In the genomic region with DNA sequence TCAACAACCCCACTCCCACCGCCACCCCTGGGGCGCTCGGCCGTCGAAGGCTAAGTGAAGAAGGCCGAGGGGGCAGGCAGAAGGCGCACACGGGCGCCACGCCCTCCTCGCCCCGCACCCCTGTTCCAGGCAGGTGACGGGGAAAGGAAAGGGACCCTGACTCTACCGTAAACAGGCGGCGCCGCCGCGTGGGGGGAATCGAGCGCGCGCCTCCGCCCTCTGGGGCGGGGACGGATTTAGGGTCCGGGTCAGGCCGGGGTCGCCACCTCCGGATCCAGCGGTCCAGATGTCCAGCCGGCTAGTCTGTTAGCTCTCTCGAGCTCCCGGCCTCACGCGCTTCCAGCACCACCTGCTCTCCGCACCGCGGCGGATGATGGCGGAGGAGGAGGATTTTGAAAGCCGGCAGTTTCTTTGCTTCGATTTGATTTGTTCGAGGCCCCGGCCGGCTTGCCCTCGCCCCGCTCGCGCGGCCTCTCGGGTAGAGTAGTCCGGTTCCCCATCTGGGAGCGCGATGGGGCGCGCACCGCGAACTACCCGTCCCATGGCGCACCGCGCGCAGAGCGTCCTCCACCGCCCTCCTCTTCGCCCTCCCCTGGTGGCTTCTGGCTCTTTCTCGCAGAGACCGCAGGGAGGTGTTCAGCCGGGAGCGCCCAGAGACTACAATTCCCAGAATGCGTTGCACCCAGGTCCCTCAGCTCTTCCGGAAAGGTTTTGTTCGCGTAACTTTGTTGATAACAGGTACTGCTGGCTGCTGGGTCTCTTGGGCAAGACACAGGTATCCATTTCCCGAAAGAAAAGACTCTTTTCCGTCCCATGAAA, we compare ENCODE assay signal across 8 cellular contexts. TPM values are rescaled to one million over a fixed set of nuclear protein-coding genes. Genes with fewer than 3 reads are reported as not detected.
A peak's percentile ranks its signal among the peaks of the same experiment; 100 is the strongest.
DNase-seq lines count a peak whose midpoint lies in the region; ATAC-seq, FAIRE-seq and TF ChIP-seq lines count a peak whose summit lies in the region.

A gene with protein sequence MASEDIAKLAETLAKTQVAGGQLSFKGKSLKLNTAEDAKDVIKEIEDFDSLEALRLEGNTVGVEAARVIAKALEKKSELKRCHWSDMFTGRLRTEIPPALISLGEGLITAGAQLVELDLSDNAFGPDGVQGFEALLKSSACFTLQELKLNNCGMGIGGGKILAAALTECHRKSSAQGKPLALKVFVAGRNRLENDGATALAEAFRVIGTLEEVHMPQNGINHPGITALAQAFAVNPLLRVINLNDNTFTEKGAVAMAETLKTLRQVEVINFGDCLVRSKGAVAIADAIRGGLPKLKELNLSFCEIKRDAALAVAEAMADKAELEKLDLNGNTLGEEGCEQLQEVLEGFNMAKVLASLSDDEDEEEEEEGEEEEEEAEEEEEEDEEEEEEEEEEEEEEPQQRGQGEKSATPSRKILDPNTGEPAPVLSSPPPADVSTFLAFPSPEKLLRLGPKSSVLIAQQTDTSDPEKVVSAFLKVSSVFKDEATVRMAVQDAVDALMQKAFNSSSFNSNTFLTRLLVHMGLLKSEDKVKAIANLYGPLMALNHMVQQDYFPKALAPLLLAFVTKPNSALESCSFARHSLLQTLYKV (minus strand): TSS at position 368 of the 819 bp plus-strand sequence. CDS start 5,143 bp downstream, outside the sequence.

- H3K27ac Mint-ChIP-seq in T-helper 2 cell treated with Interferon-gamma antibody and Interleukin-4, amounts not matched to agents 5 μg/mL and 100 μg/mL, for 36 hours, result peak within 1 kb of the TSS; percentile 96

- TF ChIP-seq CTCF in ascending aorta (IDR thresholded peaks at IDR 0.05), result peak in 2 of 3 experiments; percentile 10
- peak in 1 of 2 donors; percentile 7 for TF ChIP-seq CTCF in right atrium auricular region (IDR thresholded peaks at IDR 0.05)
- TF ChIP-seq CTCF in psoas muscle (IDR thresholded peaks at IDR 0.05), result peak; percentile 19

- WGBS in psoas muscle, 3 donors, result 0 to 1% (median 0%) methylated on average over 61 to 77 of the region's 77 CpGs

- H3K27me3 Mint-ChIP-seq in T-helper 2 cell treated with Interferon-gamma antibody and Interleukin-4, amounts not matched to agents 5 μg/mL and 100 μg/mL, for 36 hours (ENCODE audit: low read depth), result no peaks in the 10 kb centered on the region

- ATAC-seq in GM18502 (IDR thresholded peaks at IDR 0.05; ENCODE audit: poor library complexity, unreplicated experiment) (peak; percentile 93), HG02970 (IDR thresholded peaks at IDR 0.05; ENCODE audit: low FRiP score, unreplicated experiment) (peak; percentile 95), psoas muscle (peak; percentile 98 to 99 (median 98))

- H3K9me3 ChIP-seq in ascending aorta (no peaks in the 10 kb centered on the region), right atrium auricular region (no peaks in the 10 kb centered on the region), psoas muscle (no peaks in the 10 kb centered on the region)

- H3K4me3 Mint-ChIP-seq in T-helper 2 cell treated with Interferon-gamma antibody and Interleukin-4, amounts not matched to agents 5 μg/mL and 100 μg/mL, for 36 hours, result peak within 1 kb of the TSS; percentile 96

- intact Hi-C loops in ascending aorta (cut with DNase I) (loop anchor here (1.0 to 5.0 kb wide), 7 partner anchors 15 to 335 kb away; a partner anchor contains a TSS), psoas muscle (cut with DNase I) (no loop called here)

- DNase-seq in NCI-H1930 (lab: John Stamatoyannopoulos, UW) (peak; percentile 97 to 98), ascending aorta (ENCODE audit: low spot score in 2 of 2) (peak; percentile 93 to 99), right atrium auricular region (ENCODE audit: low spot score) (peak; percentile 96), psoas muscle (peak; percentile 98 to 99), urothelium cell line (ENCODE audit: low spot score) (peak; percentile 98)
- peak; percentile 99 for DNase-seq in T-helper 2 cell treated with Interferon-gamma antibody and Interleukin-4, amounts not matched to agents 5 μg/mL and 100 μg/mL, for 36 hours (ENCODE audit: low spot score)

- peaks cover 20% of the 10 kb centered on the region for H3K36me3 Mint-ChIP-seq in T-helper 2 cell treated with Interferon-gamma antibody and Interleukin-4, amounts not matched to agents 5 μg/mL and 100 μg/mL, for 36 hours (ENCODE audit: low read depth)

- no peaks in the 10 kb centered on the region for H3K9me3 Mint-ChIP-seq in T-helper 2 cell treated with Interferon-gamma antibody and Interleukin-4, amounts not matched to agents 5 μg/mL and 100 μg/mL, for 36 hours

- H3K4me1 ChIP-seq in ascending aorta (peaks cover 3 to 27% of the 10 kb centered on the region in 2 donors), right atrium auricular region (peaks cover 0 to 14% of the 10 kb centered on the region in 2 donors), psoas muscle (peaks cover 8% of the 10 kb centered on the region)

- peaks cover 17% of the 10 kb centered on the region for H3K4me1 Mint-ChIP-seq in T-helper 2 cell treated with Interferon-gamma antibody and Interleukin-4, amounts not matched to agents 5 μg/mL and 100 μg/mL, for 36 hours (ENCODE audit: low read depth)

- H3K36me3 ChIP-seq in ascending aorta (peaks cover 0 to 2% of the 10 kb centered on the region in 2 donors), right atrium auricular region (peaks cover 17% of the 10 kb centered on the region), psoas muscle (ENCODE audit: insufficient read depth in 1 of 2, low read depth in 1 of 2) (peaks cover 0 to 39% of the 10 kb centered on the region in 2 donors)

- H3K4me3 ChIP-seq in ascending aorta, result peak within 1 kb of the TSS; percentile 69 to 99
- H3K4me3 ChIP-seq in right atrium auricular region, result peak within 1 kb of the TSS; percentile 68 to 86
- peak within 1 kb of the TSS; percentile 88 for H3K4me3 ChIP-seq in psoas muscle

- peak; percentile 52 for FAIRE-seq in urothelium cell line (lab: Jason Lieb, UNC)

- H3K27ac ChIP-seq in ascending aorta, result peak within 1 kb of the TSS; percentile 77 to 78
- H3K27ac ChIP-seq in right atrium auricular region, result peak within 1 kb of the TSS; percentile 86 to 87
- H3K27ac ChIP-seq in psoas muscle, result peak within 1 kb of the TSS; percentile 91

- H3K27me3 ChIP-seq in ascending aorta, result no peaks in the 10 kb centered on the region
- no peaks in the 10 kb centered on the region for H3K27me3 ChIP-seq in right atrium auricular region
- no peaks in the 10 kb centered on the region for H3K27me3 ChIP-seq in psoas muscle (ENCODE audit: insufficient read depth in 3 of 3, low read length in 2 of 3)

RNA-seq across cellular contexts. Expression of the gene that starts here (rescaled TPM):
- total RNA-seq in ascending aorta (49.8 TPM), right atrium auricular region (10 to 100 TPM; 22.3 to 33.3 TPM), psoas muscle (10 to 100 TPM; 31.9 to 48.8 (median 40.8) TPM)
- polyA plus RNA-seq in psoas muscle, result 10 to 100 TPM; 26.2 to 51.8 (median 51.3) TPM

Comparison
In these comparisons a context has a peak if more than half of its experiments do, and no peak if none do; other contexts are left out.
1. Peak in every context shown above with its lines: DNase-seq, ATAC-seq, H3K4me3 ChIP-seq and H3K27ac ChIP-seq.